In genomic region chr17:68511254-68511670, GRCh38 we compare ENCODE assay signal across 8 cellular contexts. TPM values are rescaled to one million over a fixed set of nuclear protein-coding genes. Genes with fewer than 3 reads are reported as not detected.
DNase-seq lines count a peak whose midpoint lies in the region; ATAC-seq and TF ChIP-seq lines count a peak whose summit lies in the region.

No MANE protein-coding gene starts in this region.

- peaks cover 35 to 49% of the 10 kb centered on the region in 2 donors for H3K4me1 Mint-ChIP-seq in effector memory CD8-positive, alpha-beta T cell (ENCODE audit: low read depth in 2 of 2)
- H3K4me1 Mint-ChIP-seq in neural progenitor cell = peaks cover 38% of the 10 kb centered on the region

- TF ChIP-seq CTCF in GM12875 (IDR thresholded peaks at IDR 0.05; ENCODE audit: borderline replicate concordance, insufficient read depth, low read depth, low read length) (peak; percentile 17; the same call in 1 of the 2 replicates), OCI-LY3 (IDR thresholded peaks at IDR 0.05; ENCODE audit: low read depth, low read length) (no peak), neural progenitor cell (IDR thresholded peaks at IDR 0.05) (no peak)

- H3K4me3 Mint-ChIP-seq in effector memory CD8-positive, alpha-beta T cell = peak overlapping the region; percentile 90 to 98
- H3K4me3 Mint-ChIP-seq in neural progenitor cell = peak overlapping the region; percentile 86

- H3K4me2 ChIP-seq in OCI-LY3 (ENCODE audit: low read length) (peak overlapping the region; percentile 93), neural progenitor cell (peak overlapping the region; percentile 84)

- H3K4me3 ChIP-seq in GM12875 (ENCODE audit: low read depth, low read length) (peak overlapping the region; percentile 84), OCI-LY3 (ENCODE audit: low read length) (peak overlapping the region; percentile 91), neural progenitor cell (peak overlapping the region; percentile 96)

- H3K9ac ChIP-seq in OCI-LY3 (ENCODE audit: low read length) (peak overlapping the region; percentile 84), neural progenitor cell (no peak overlapping the region)

- H3K27me3 Mint-ChIP-seq in effector memory CD8-positive, alpha-beta T cell = no peaks in the 10 kb centered on the region
- H3K27me3 Mint-ChIP-seq in neural progenitor cell (ENCODE audit: insufficient read depth, low read depth) = peaks cover 7% of the 10 kb centered on the region

- peak overlapping the region; percentile 68 for H3K27ac ChIP-seq in OCI-LY3 (ENCODE audit: low read length)
- H3K27ac ChIP-seq in neural progenitor cell = no peak overlapping the region

- H3K4me1 ChIP-seq in OCI-LY3 (ENCODE audit: low read length) (peaks cover 35% of the 10 kb centered on the region), neural progenitor cell (peaks cover 21% of the 10 kb centered on the region)

- peaks cover 24% of the 10 kb centered on the region for H3F3A ChIP-seq in neural progenitor cell (ENCODE audit: low read depth)

- DNase-seq in effector memory CD8-positive, alpha-beta T cell = peak in 1 of 3 experiments; percentile 23
- no peak for DNase-seq in neural progenitor cell (ENCODE audit: low spot score)
- DNase-seq in NCI-H2196 treated with DMSO at 0.1 percent for 48 hours (lab: John Stamatoyannopoulos, UW; ENCODE audit: unreplicated experiment) = no peak
- DNase-seq in NCI-H146 (lab: John Stamatoyannopoulos, UW) = no peak
- no peak for DNase-seq in NCI-H82 (lab: John Stamatoyannopoulos, UW)

- no peaks in the 10 kb centered on the region for H3K9me3 Mint-ChIP-seq in effector memory CD8-positive, alpha-beta T cell
- H3K9me3 Mint-ChIP-seq in neural progenitor cell = no peaks in the 10 kb centered on the region

- H3K79me2 ChIP-seq in OCI-LY3 (ENCODE audit: low read length) (peaks cover 33% of the 10 kb centered on the region), neural progenitor cell (ENCODE audit: low read depth) (peaks cover 40% of the 10 kb centered on the region)

- H3K36me3 ChIP-seq in OCI-LY3 (replicated peaks; ENCODE audit: low read depth, low read length) = peaks cover 13% of the 10 kb centered on the region
- H3K36me3 ChIP-seq in neural progenitor cell = peaks cover 10% of the 10 kb centered on the region

- peaks cover 33% of the 10 kb centered on the region for H3K36me3 Mint-ChIP-seq in effector memory CD8-positive, alpha-beta T cell (ENCODE audit: insufficient read depth)
- H3K36me3 Mint-ChIP-seq in neural progenitor cell = peaks cover 11% of the 10 kb centered on the region

- H4K20me1 ChIP-seq in OCI-LY3 (ENCODE audit: insufficient read depth, low read length) (peaks cover 26% of the 10 kb centered on the region), neural progenitor cell (ENCODE audit: low read depth) (peaks cover 26% of the 10 kb centered on the region)

- H3K27me3 ChIP-seq in OCI-LY3 (ENCODE audit: low read depth, low read length) = no peaks in the 10 kb centered on the region
- no peaks in the 10 kb centered on the region for H3K27me3 ChIP-seq in neural progenitor cell

- peak overlapping the region; percentile 99 to 100 for H3K27ac Mint-ChIP-seq in effector memory CD8-positive, alpha-beta T cell
- H3K27ac Mint-ChIP-seq in neural progenitor cell = peak overlapping the region; percentile 65

- H2AFZ ChIP-seq in OCI-LY3 (ENCODE audit: low read depth, low read length) = peak overlapping the region; percentile 84
- H2AFZ ChIP-seq in neural progenitor cell (replicated peaks) = peak overlapping the region; percentile 96

- H3K9me3 ChIP-seq in OCI-LY3 (ENCODE audit: insufficient read depth, low read length) = no peaks in the 10 kb centered on the region
- no peaks in the 10 kb centered on the region for H3K9me3 ChIP-seq in neural progenitor cell (ENCODE audit: low read depth)

- no peak for ATAC-seq in effector memory CD8-positive, alpha-beta T cell (replicated peaks)
- no peak for ATAC-seq in HG02840 (IDR thresholded peaks at IDR 0.05; ENCODE audit: low FRiP score, unreplicated experiment)

RNA-seq across cellular contexts. Expression of gene PRKAR1A, which starts 1.0 kb away (rescaled TPM):
- 155 and 168 TPM in 2 replicates for total RNA-seq in neural progenitor cell (ENCODE audit: low replicate concordance)

RNA-seq across cellular contexts. Expression of gene WIPI1, which starts 54.0 kb away (rescaled TPM):
- 27.8 and 29.5 TPM in 2 replicates for total RNA-seq in neural progenitor cell (ENCODE audit: low replicate concordance)
